ENCODE assay signal across 8 cellular contexts in genomic region chr12:6867407-6868210, GRCh38. TPM values are rescaled to one million over a fixed set of nuclear protein-coding genes. Genes with fewer than 3 reads are reported as not detected.
DNase-seq lines count a peak whose midpoint lies in the region; ATAC-seq and FAIRE-seq lines count a peak whose summit lies in the region.

TSS of gene TPI1 (plus strand) at chr12:6867531. CDS start at chr12:6867567, 36 bp downstream.

- peak within 1 kb of the TSS; percentile 96 for H2AK5ac ChIP-seq in neuronal stem cell (ENCODE audit: low read depth, low read length)

- peaks cover 8% of the 10 kb centered on the region for H3K79me1 ChIP-seq in neuronal stem cell (ENCODE audit: low read depth, low read length)

- H3K9me3 ChIP-seq in SJCRH30 (replicated peaks), result no peaks in the 10 kb centered on the region
- H3K9me3 ChIP-seq in neuronal stem cell (replicated peaks in 1 of 2; ENCODE audit: control insufficient read depth in 2 of 2, insufficient read depth in 1 of 2, low read depth in 1 of 2, low read length in 2 of 2), result peaks cover 0 to 2% of the 10 kb centered on the region in 2 donors

- peak; percentile 64 for DNase-seq in DMS153 treated with DMSO at 0.1 percent for 48 hours (lab: John Stamatoyannopoulos, UW; ENCODE audit: unreplicated experiment)
- peak; percentile 78 for DNase-seq in KBM-7
- DNase-seq in SJCRH30, result peak; percentile 81 to 86
- peak; percentile 79 for DNase-seq in activated naive CD4-positive, alpha-beta T cell treated with anti-CD3 and anti-CD28 coated beads for 36 hours
- peak; percentile 96 to 99 for DNase-seq in frontal cortex (ENCODE audit: low spot score in 2 of 2)
- no peak for DNase-seq in neuronal stem cell (ENCODE audit: low spot score)
- DNase-seq in substantia nigra (lab: John Stamatoyannopoulos, UW), result peak; percentile 30 to 95 (median 80)

- H4K91ac ChIP-seq in neuronal stem cell (ENCODE audit: low read depth, low read length, poor library complexity), result peak within 1 kb of the TSS; percentile 80

- peaks cover 52% of the 10 kb centered on the region for H3K4me1 Mint-ChIP-seq in activated naive CD4-positive, alpha-beta T cell treated with anti-CD3 and anti-CD28 coated beads for 36 hours (ENCODE audit: low read depth)

- H4K8ac ChIP-seq in neuronal stem cell (ENCODE audit: low read depth, low read length), result no peak within 1 kb of the TSS

- no peaks in the 10 kb centered on the region for H3K27me3 Mint-ChIP-seq in activated naive CD4-positive, alpha-beta T cell treated with anti-CD3 and anti-CD28 coated beads for 36 hours (ENCODE audit: low read depth)

- no peak for FAIRE-seq in frontal cortex (lab: Jason Lieb, UNC)

- in situ Hi-C loops in KBM-7 (cut with MboI; ENCODE audit: low pct_unique_long_range_greater_than_20kb, low sequenced_read_pairs), result no loop called here

- peak within 1 kb of the TSS; percentile 98 for H3K4me3 Mint-ChIP-seq in activated naive CD4-positive, alpha-beta T cell treated with anti-CD3 and anti-CD28 coated beads for 36 hours

- H3K9me3 Mint-ChIP-seq in activated naive CD4-positive, alpha-beta T cell treated with anti-CD3 and anti-CD28 coated beads for 36 hours, result no peaks in the 10 kb centered on the region

- H2BK120ac ChIP-seq in neuronal stem cell (ENCODE audit: low read depth, low read length), result peak within 1 kb of the TSS; percentile 69

- peaks cover 12% of the 10 kb centered on the region; the same call in 1 of the 2 replicates for H3K4me1 ChIP-seq in SJCRH30
- H3K4me1 ChIP-seq in neuronal stem cell (ENCODE audit: control insufficient read depth in 2 of 2, insufficient read depth in 1 of 2, low read depth in 1 of 2, low read length in 2 of 2), result peaks cover 13 to 22% of the 10 kb centered on the region in 2 donors

- peak within 1 kb of the TSS; percentile 85 for H3K14ac ChIP-seq in neuronal stem cell (ENCODE audit: low read length)

- peak within 1 kb of the TSS; percentile 87 for H3K23ac ChIP-seq in neuronal stem cell (ENCODE audit: low read depth, low read length, poor library complexity)

- no CpG with 5 or more reads among the region's 87 CpGs for WGBS in neuronal stem cell (ENCODE audit: extremely low coverage in 2 of 2, insufficient read length in 2 of 2, insufficient replicate concordance in 1 of 2), 2 donors

- peak within 1 kb of the TSS; percentile 99 for H3K9ac ChIP-seq in neuronal stem cell (ENCODE audit: low read depth, low read length, poor library complexity)

- H3K4me3 ChIP-seq in SJCRH30 (peak within 1 kb of the TSS; percentile 100), neuronal stem cell (ENCODE audit: low read length in 2 of 2) (peak within 1 kb of the TSS; percentile 74 to 95)

- H3K4me2 ChIP-seq in neuronal stem cell (ENCODE audit: insufficient read depth, low read length, poor library complexity, severe bottlenecking), result peak within 1 kb of the TSS; percentile 92

- H3K27ac Mint-ChIP-seq in activated naive CD4-positive, alpha-beta T cell treated with anti-CD3 and anti-CD28 coated beads for 36 hours, result peak within 1 kb of the TSS; percentile 94

- H2BK5ac ChIP-seq in neuronal stem cell (ENCODE audit: low read length), result peak within 1 kb of the TSS; percentile 95

- H3K36me3 ChIP-seq in SJCRH30 (peaks cover 43% of the 10 kb centered on the region), neuronal stem cell (replicated peaks in 1 of 2; ENCODE audit: control insufficient read depth in 2 of 2, insufficient read depth in 2 of 2, low read length in 2 of 2) (peaks cover 30 to 74% of the 10 kb centered on the region in 2 donors)

- intact Hi-C loops in activated naive CD4-positive, alpha-beta T cell treated with anti-CD3 and anti-CD28 coated beads for 36 hours (cut with micrococcal nuclease), result loop anchor here (1.0 to 2.0 kb wide), 3 partner anchors 57 to 225 kb away; partner anchors contain the start of genes C1R and MLF2

- peak within 1 kb of the TSS; percentile 84 for H2AFZ ChIP-seq in neuronal stem cell (ENCODE audit: low read length)

- H2BK15ac ChIP-seq in neuronal stem cell (ENCODE audit: low read length), result peak within 1 kb of the TSS; percentile 43

- CTCF ChIA-PET in activated naive CD4-positive, alpha-beta T cell treated with anti-CD3 and anti-CD28 coated beads for 36 hours (lab: Charles Lee), result interaction anchor here (0.9 to 3.4 kb wide), 4 partner anchors 15 to 76 kb away, joined by 3 to 18 read pairs (median 5); partner anchors contain the start of genes CDCA3 and USP5

- H2BK12ac ChIP-seq in neuronal stem cell (ENCODE audit: low read length), result peak within 1 kb of the TSS; percentile 33

- ATAC-seq in GM21526 (IDR thresholded peaks at IDR 0.05; ENCODE audit: low FRiP score, unreplicated experiment), result peak; percentile 46

- peak within 1 kb of the TSS; percentile 99 for H3K18ac ChIP-seq in neuronal stem cell (ENCODE audit: low read length)

- H3K27ac ChIP-seq in SJCRH30 (peak within 1 kb of the TSS; percentile 95), neuronal stem cell (replicated peaks; ENCODE audit: low read length) (peak within 1 kb of the TSS; percentile 64), substantia nigra (ENCODE audit: low read depth, low read length, poor library complexity, severe bottlenecking) (peak within 1 kb of the TSS; percentile 94)

- H3K36me3 Mint-ChIP-seq in activated naive CD4-positive, alpha-beta T cell treated with anti-CD3 and anti-CD28 coated beads for 36 hours (ENCODE audit: low read depth), result peaks cover 51% of the 10 kb centered on the region

- no peaks in the 10 kb centered on the region for H3K27me3 ChIP-seq in SJCRH30
- no peaks in the 10 kb centered on the region for H3K27me3 ChIP-seq in neuronal stem cell (ENCODE audit: control insufficient read depth in 3 of 3, insufficient read depth in 3 of 3, low read depth in 1 of 3, low read length in 3 of 3)

- H3K4ac ChIP-seq in neuronal stem cell (ENCODE audit: low read length), result peak within 1 kb of the TSS; percentile 69

RNA-seq across cellular contexts. Expression of gene TPI1, which starts in this region (rescaled TPM):
- total RNA-seq in SJCRH30 (2014; rRNA removed; shearing (Covaris generic)), result 1,296 and 1,386 TPM in 2 replicates
- total RNA-seq in activated naive CD4-positive, alpha-beta T cell treated with anti-CD3 and anti-CD28 coated beads for 36 hours, result 1,000 to 10,000 TPM; 1,222 to 1,282 TPM
- total RNA-seq in frontal cortex, result 293 TPM
- 638 TPM for polyA plus RNA-seq in neuronal stem cell (2013, experiment 1 of 2)
- polyA plus RNA-seq in neuronal stem cell (2013, experiment 2 of 2), result 612 TPM
